14 cellular contexts compared by ENCODE assay signal in genomic region chr9:79630521-79631403, GRCh38. TPM values are rescaled to one million over a fixed set of nuclear protein-coding genes. Genes with fewer than 3 reads are reported as not detected.
DNase-seq lines count a peak whose midpoint lies in the region; ATAC-seq and TF ChIP-seq lines count a peak whose summit lies in the region.
"Had no signal": no experiment of that assay in that cellular context is flagged by ENCODE, and none has a peak within 500 bp of the region (broad histone marks: within the 10 kb centered on the region; RNA-seq: fewer than 3 reads in every experiment).

No MANE protein-coding gene starts in this region.

- no peaks in the 10 kb centered on the region for H3K27me3 ChIP-seq in CD8-positive, alpha-beta memory T cell (ENCODE audit: insufficient read depth, low read length, poor library complexity, severe bottlenecking)
- H3K27me3 ChIP-seq in left lung, result no peaks in the 10 kb centered on the region
- H3K27me3 ChIP-seq: BE2C, MG63 had no signal

- no peaks in the 10 kb centered on the region for H3K9me3 ChIP-seq in CD8-positive, alpha-beta memory T cell (ENCODE audit: low read length)
- H3K9me3 ChIP-seq in left lung, result no peaks in the 10 kb centered on the region
- H3K9me3 ChIP-seq: BE2C, MG63 had no signal

- no peak for TF ChIP-seq CTCF in left lung (IDR thresholded peaks at IDR 0.05)

- POLR2A ChIA-PET in CD8-positive, alpha-beta memory T cell (lab: Charles Lee), result no interaction called here

- peaks cover 39% of the 10 kb centered on the region for H3K4me1 ChIP-seq in CD8-positive, alpha-beta memory T cell (ENCODE audit: insufficient read depth, low read length)
- H3K4me1 ChIP-seq in left lung, result peaks cover 0 to 11% of the 10 kb centered on the region in 2 donors

- DNase-seq in CD8-positive, alpha-beta memory T cell, result peak in 1 of 5 donors; percentile 18
- no peak for DNase-seq in NCI-H446 treated with DMSO at 0.1 percent for 48 hours (lab: John Stamatoyannopoulos, UW)
- no peak for DNase-seq in UCSD-AML1 (lab: John Stamatoyannopoulos, UW; ENCODE audit: unreplicated experiment)
- no peak for DNase-seq in left lung
- DNase-seq in NCI-H2081 treated with DMSO at 0.1 percent for 48 hours (lab: John Stamatoyannopoulos, UW), result no peak
- DNase-seq: activated effector memory CD4-positive, alpha-beta T cell treated with anti-CD3 and anti-CD28 coated beads, Interleukin-2, amount 50 U/mL, for 16 hours; BE2C; HCEC 1CT; MG63; T-helper 9 cell had no signal

- no peak overlapping the region for H3K27ac ChIP-seq in CD8-positive, alpha-beta memory T cell (ENCODE audit: low read depth, low read length)
- no peak overlapping the region for H3K27ac ChIP-seq in left lung

- no peaks in the 10 kb centered on the region for H3K27me3 Mint-ChIP-seq in CD8-positive, alpha-beta memory T cell
- H3K27me3 Mint-ChIP-seq in T-helper 1 cell treated with Interleukin-12 subunit alpha and Interleukin-12 subunit beta and Interleukin-4 antibody, amounts not matched to agents 30 μg/mL and 1 μg/mL, for 36 hours (ENCODE audit: low read depth), result no peaks in the 10 kb centered on the region
- H3K27me3 Mint-ChIP-seq: memory B cell had no signal

- H3K4me1 Mint-ChIP-seq in CD8-positive, alpha-beta memory T cell, result peaks cover 70 to 91% (median 76%) of the 10 kb centered on the region in 3 donors
- H3K4me1 Mint-ChIP-seq in T-helper 1 cell treated with Interleukin-12 subunit alpha and Interleukin-12 subunit beta and Interleukin-4 antibody, amounts not matched to agents 30 μg/mL and 1 μg/mL, for 36 hours (ENCODE audit: low read depth), result peaks cover 30% of the 10 kb centered on the region

- H3K4me3 ChIP-seq in CD8-positive, alpha-beta memory T cell (ENCODE audit: low read length), result no peak overlapping the region
- no peak overlapping the region for H3K4me3 ChIP-seq in left lung
- H3K4me3 ChIP-seq: MG63 had no signal

- intact Hi-C loops in left lung (cut with DNase I), result no loop called here

- H3K4me3 Mint-ChIP-seq in CD8-positive, alpha-beta memory T cell, result peak overlapping the region; percentile 24 to 71 (median 63)
- H3K4me3 Mint-ChIP-seq in T-helper 1 cell treated with Interleukin-12 subunit alpha and Interleukin-12 subunit beta and Interleukin-4 antibody, amounts not matched to agents 30 μg/mL and 1 μg/mL, for 36 hours, result peak overlapping the region; percentile 32
- H3K4me3 Mint-ChIP-seq: memory B cell had no signal

- ATAC-seq in GM19043 (IDR thresholded peaks at IDR 0.05; ENCODE audit: low read depth, unreplicated experiment) (peak; percentile 63), HG02840 (IDR thresholded peaks at IDR 0.05; ENCODE audit: low FRiP score, unreplicated experiment) (peak; percentile 82), left lung (no peak)

- H3K36me3 Mint-ChIP-seq in CD8-positive, alpha-beta memory T cell, result peaks cover 0 to 10% (median 9%) of the 10 kb centered on the region in 3 donors
- peaks cover 7% of the 10 kb centered on the region for H3K36me3 Mint-ChIP-seq in T-helper 1 cell treated with Interleukin-12 subunit alpha and Interleukin-12 subunit beta and Interleukin-4 antibody, amounts not matched to agents 30 μg/mL and 1 μg/mL, for 36 hours (ENCODE audit: low read depth)

- no peaks in the 10 kb centered on the region for H3K9me3 Mint-ChIP-seq in CD8-positive, alpha-beta memory T cell
- H3K9me3 Mint-ChIP-seq in T-helper 1 cell treated with Interleukin-12 subunit alpha and Interleukin-12 subunit beta and Interleukin-4 antibody, amounts not matched to agents 30 μg/mL and 1 μg/mL, for 36 hours, result no peaks in the 10 kb centered on the region
- H3K9me3 Mint-ChIP-seq: memory B cell had no signal

- peak overlapping the region; percentile 15 to 87 (median 58) for H3K27ac Mint-ChIP-seq in CD8-positive, alpha-beta memory T cell
- peak overlapping the region; percentile 15 for H3K27ac Mint-ChIP-seq in T-helper 1 cell treated with Interleukin-12 subunit alpha and Interleukin-12 subunit beta and Interleukin-4 antibody, amounts not matched to agents 30 μg/mL and 1 μg/mL, for 36 hours

- no peaks in the 10 kb centered on the region for H3K36me3 ChIP-seq in CD8-positive, alpha-beta memory T cell (ENCODE audit: insufficient read depth, low read length)
- H3K36me3 ChIP-seq in left lung, result no peaks in the 10 kb centered on the region
- H3K36me3 ChIP-seq: MG63 had no signal

- CTCF ChIA-PET in CD8-positive, alpha-beta memory T cell (lab: Charles Lee), result no interaction called here

RNA-seq across cellular contexts. Expression of gene TLE4, which starts 59.0 kb away (rescaled TPM):
- 10 to 100 TPM; 28.1 to 29.2 TPM for total RNA-seq in CD8-positive, alpha-beta memory T cell
- 41.6 TPM for polyA plus RNA-seq in CD8-positive, alpha-beta memory T cell
- 10 to 100 TPM; 21.6 to 36.1 TPM for total RNA-seq in left lung
